1 cellular context compared by ENCODE assay signal in the genomic region with DNA sequence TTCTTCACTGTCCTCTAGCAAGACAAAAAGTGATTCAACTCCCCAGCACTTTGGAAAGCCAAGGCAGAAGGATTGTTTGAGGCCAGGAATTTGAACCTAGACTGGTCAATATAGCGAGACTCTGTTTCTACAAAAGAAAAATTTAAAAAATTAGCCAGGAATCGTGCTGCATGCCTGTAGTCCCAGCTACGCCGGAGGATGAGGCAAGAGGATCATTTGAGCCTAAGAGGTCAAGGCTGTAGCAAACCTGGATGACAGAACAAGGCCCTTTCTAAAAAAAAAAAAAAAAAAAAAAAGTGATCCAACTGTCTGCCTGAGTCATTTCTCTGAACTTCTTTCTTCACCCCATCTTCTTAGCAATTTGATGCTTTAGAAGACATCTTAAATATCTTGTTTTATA.
TF ChIP-seq lines count a peak whose summit lies in the region.

No MANE protein-coding gene starts in this region.

TF ChIP-seq in IMR-90, 13 proteins besides CTCF, POLR2A, EP300 and RAD21 (continued from another document):
- TF ChIP-seq, protein P1, sequence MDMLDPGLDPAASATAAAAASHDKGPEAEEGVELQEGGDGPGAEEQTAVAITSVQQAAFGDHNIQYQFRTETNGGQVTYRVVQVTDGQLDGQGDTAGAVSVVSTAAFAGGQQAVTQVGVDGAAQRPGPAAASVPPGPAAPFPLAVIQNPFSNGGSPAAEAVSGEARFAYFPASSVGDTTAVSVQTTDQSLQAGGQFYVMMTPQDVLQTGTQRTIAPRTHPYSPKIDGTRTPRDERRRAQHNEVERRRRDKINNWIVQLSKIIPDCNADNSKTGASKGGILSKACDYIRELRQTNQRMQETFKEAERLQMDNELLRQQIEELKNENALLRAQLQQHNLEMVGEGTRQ (IDR thresholded peaks at IDR 0.05; ENCODE audit: low read depth, low read length), result no peak
- TF ChIP-seq BHLHE40 (IDR thresholded peaks at IDR 0.05; ENCODE audit: low read depth, low read length), result no peak
- TF ChIP-seq FOS (IDR thresholded peaks at IDR 0.05; ENCODE audit: low read depth, low read length), result no peak
- TF ChIP-seq NFE2L2 (IDR thresholded peaks at IDR 0.05; ENCODE audit: low read depth, low read length), result no peak
- TF ChIP-seq RCOR1 (IDR thresholded peaks at IDR 0.05; ENCODE audit: insufficient replicate concordance, low read length), result no peak
- no peak for TF ChIP-seq SMC3 (IDR thresholded peaks at IDR 0.05; ENCODE audit: low read depth, low read length)
- TF ChIP-seq MAFK (IDR thresholded peaks at IDR 0.05; ENCODE audit: low read depth, low read length), result no peak
- TF ChIP-seq CHD1 (IDR thresholded peaks at IDR 0.05; ENCODE audit: low read depth, low read length), result no peak
- no peak for TF ChIP-seq MAZ (IDR thresholded peaks at IDR 0.05; ENCODE audit: borderline replicate concordance, low read depth, low read length)
- TF ChIP-seq CEBPB (IDR thresholded peaks at IDR 0.05; ENCODE audit: low read depth, low read length), result no peak
- TF ChIP-seq, protein P2, sequence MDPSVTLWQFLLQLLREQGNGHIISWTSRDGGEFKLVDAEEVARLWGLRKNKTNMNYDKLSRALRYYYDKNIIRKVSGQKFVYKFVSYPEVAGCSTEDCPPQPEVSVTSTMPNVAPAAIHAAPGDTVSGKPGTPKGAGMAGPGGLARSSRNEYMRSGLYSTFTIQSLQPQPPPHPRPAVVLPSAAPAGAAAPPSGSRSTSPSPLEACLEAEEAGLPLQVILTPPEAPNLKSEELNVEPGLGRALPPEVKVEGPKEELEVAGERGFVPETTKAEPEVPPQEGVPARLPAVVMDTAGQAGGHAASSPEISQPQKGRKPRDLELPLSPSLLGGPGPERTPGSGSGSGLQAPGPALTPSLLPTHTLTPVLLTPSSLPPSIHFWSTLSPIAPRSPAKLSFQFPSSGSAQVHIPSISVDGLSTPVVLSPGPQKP (IDR thresholded peaks at IDR 0.05; ENCODE audit: borderline replicate concordance, low read depth, low read length), result no peak
TF ChIP-seq in IMR-90: peak in this region for 0.
